ENCODE assay signal across 1 cellular context in genomic region chr9:104099630-104100029, GRCh38.
TF ChIP-seq lines count a peak whose summit lies in the region.

No MANE protein-coding gene starts in this region.

TF ChIP-seq in K562, 482 proteins besides CTCF, POLR2A, EP300 and RAD21 (continued from another document):
- TF ChIP-seq MCM2 (IDR thresholded peaks at IDR 0.05; ENCODE audit: low read depth) (no peak), ZNF143 (CRISPR knock-in tag; IDR thresholded peaks at IDR 0.05) (no peak)
TF ChIP-seq in K562: peak in this region for 2.
